1 cellular context compared by ENCODE assay signal in the genomic region with DNA sequence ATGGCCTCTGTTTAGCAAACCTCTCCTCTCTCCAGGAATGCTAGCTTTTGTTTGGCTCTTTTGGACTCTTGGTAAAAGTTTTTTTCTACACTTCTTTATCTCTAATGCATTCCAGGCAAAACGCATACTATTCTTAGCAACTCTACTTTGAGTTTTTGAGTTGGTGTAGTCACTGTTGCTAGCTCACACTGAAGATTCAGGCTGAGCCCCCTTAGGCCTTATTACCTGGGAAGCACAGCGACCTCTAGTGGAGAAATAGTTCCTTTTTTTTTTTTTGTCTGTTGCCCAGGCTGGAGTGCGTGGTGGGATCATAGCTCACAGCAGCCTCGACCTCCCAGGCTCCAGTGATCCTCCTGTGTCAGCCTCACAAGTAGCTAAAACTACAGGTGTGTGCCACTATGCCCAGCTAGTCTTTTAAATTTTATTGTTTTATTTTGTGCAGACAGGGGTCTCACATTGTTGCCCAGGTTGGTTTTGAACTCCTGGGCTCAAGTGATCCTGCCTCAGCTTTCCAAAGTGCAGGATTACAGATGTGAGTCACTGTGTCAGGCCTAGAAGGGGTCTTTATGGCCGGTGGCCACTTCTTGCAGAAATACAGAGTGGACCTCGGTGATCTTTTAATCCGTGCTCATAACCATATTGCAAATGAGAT.
TF ChIP-seq lines count a peak whose summit lies in the region.

No MANE protein-coding gene starts in this region.

TF ChIP-seq in K562, 482 proteins besides CTCF, POLR2A, EP300 and RAD21 (continued from another document):
- no peak for TF ChIP-seq PHF21A (IDR thresholded peaks at IDR 0.05; ENCODE audit: borderline replicate concordance, low read depth)
- TF ChIP-seq NRF1 (conservative IDR thresholded peaks at IDR 0.05 in 1 of 2, IDR thresholded peaks at IDR 0.05 in 1 of 2) = peak; percentile 24 to 29; a peak in 1 of 4 replicates
